ENCODE assay signal across 24 cellular contexts in the genomic region with DNA sequence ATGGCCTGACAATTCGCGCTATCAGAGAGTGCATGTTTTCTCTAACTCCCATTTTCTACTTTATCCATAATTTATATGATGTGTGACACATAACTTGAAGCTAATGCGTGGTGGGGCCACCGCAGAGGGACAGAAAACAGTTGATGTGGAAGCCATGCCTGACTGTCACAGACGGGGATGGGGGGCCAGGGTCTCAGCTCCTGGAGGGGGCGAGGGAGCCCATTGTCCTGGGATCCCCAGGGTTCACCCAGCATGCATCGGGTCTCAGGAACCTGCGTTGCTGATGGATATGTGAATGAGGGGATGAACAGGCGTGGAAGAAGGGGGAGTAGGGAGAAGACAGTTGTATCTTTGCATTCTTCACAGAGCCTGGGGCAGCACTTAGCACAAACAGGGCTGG.
"Had no signal": no experiment of that assay in that cellular context is flagged by ENCODE, and none has a peak within 500 bp of the region (broad histone marks: within the 10 kb centered on the region; RNA-seq: fewer than 3 reads in every experiment).

No MANE protein-coding gene starts in this region.

- H3K4me3 ChIP-seq: hepatocyte, SJSA1, testis had no signal

- H3K36me3 ChIP-seq: SJSA1, WERI-Rb-1 had no signal

- H3K9me3 ChIP-seq: SJSA1, testis had no signal

- H3K27ac Mint-ChIP-seq: memory B cell, type B pancreatic cell had no signal

- ATAC-seq: foreskin keratinocyte, left ventricle myocardium superior, sciatic nerve had no signal

- H3K27me3 ChIP-seq: hepatocyte, SJSA1, testis had no signal

- H3K27ac ChIP-seq: foreskin keratinocyte, hepatocyte, SJSA1, testis, WERI-Rb-1 had no signal

- H3K4me3 Mint-ChIP-seq: brain, memory B cell, type B pancreatic cell had no signal

- DNase-seq: activated CD4-positive, alpha-beta T cell treated with anti-CD3 and anti-CD28 coated beads, Interleukin-2, amount 50 U/mL, for 4 hours; activated CD4-positive, CD25-positive, alpha-beta regulatory T cell treated with anti-CD3 and anti-CD28 coated beads, Interleukin-2, amount 50 U/mL, for 72 hours; activated naive CD4-positive, alpha-beta T cell treated with Interleukin-2 at 50 U/mL for 16 hours; anterior cingulate cortex; caudate nucleus; dermis blood vessel endothelial cell; effector CD8-positive, alpha-beta T cell; erythroblast; foreskin keratinocyte; glutamatergic neuron; kidney glomerular epithelial cell; left ventricle myocardium superior; occipital lobe; stimulated activated CD4-positive, alpha-beta T cell treated with anti-CD3 and anti-CD28 coated beads, Interleukin-2, amount 100 ng/mL, for 48 hours; stimulated activated CD8-positive, alpha-beta memory T cell treated with anti-CD3 and anti-CD28 coated beads, Interleukin-4, amount 100 ng/mL, for 48 hours; stimulated activated naive CD4-positive, alpha-beta T cell; testis; WERI-Rb-1 had no signal

- H3K9me3 Mint-ChIP-seq: brain, memory B cell, type B pancreatic cell had no signal

- H3K36me3 Mint-ChIP-seq: brain, memory B cell, type B pancreatic cell had no signal
